21 cellular contexts compared by ENCODE assay signal in the genomic region with DNA sequence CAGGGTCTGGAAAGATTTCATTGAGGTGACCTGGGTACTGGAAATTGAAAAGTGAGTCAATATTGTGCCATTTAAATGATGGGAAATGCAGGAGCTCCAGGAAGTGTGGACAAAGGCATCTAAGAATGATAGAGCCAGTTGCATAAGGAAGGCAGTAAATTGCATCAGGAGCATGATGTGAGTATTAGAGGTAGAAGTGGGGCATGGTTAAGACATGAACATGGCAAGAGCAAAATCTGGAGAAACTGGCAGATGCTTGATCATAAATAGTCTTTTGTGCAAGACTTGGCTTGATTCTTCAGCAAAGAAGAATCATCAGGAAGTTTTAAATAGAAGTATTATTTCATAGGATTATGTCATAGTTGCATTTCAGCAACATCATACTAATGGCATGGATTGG.
A peak's percentile ranks its signal among the peaks of the same experiment; 100 is the strongest.
DNase-seq lines count a peak whose midpoint lies in the region; ATAC-seq and TF ChIP-seq lines count a peak whose summit lies in the region.
"Had no signal": no experiment of that assay in that cellular context is flagged by ENCODE, and none has a peak within 500 bp of the region (broad histone marks: within the 10 kb centered on the region; RNA-seq: fewer than 3 reads in every experiment).

No MANE protein-coding gene starts in this region.

- H3K27me3 ChIP-seq in mammary epithelial cell (ENCODE audit: insufficient read depth, low read length), result no peaks in the 10 kb centered on the region
- no peaks in the 10 kb centered on the region for H3K27me3 ChIP-seq in naive thymus-derived CD4-positive, alpha-beta T cell (ENCODE audit: control insufficient read depth in 2 of 2, insufficient read depth in 2 of 2, low read length in 2 of 2)

- ATAC-seq in naive thymus-derived CD4-positive, alpha-beta T cell, result no peak
- ATAC-seq: Panc1 had no signal

- H3K79me2 ChIP-seq in mammary epithelial cell (ENCODE audit: insufficient read depth, low read length), result no peaks in the 10 kb centered on the region

- H4K20me1 ChIP-seq in mammary epithelial cell (ENCODE audit: insufficient read depth, low read length), result no peaks in the 10 kb centered on the region

- H3K4me3 Mint-ChIP-seq in MCF 10A (ENCODE audit: unreplicated experiment), result no peak overlapping the region
- no peak overlapping the region for H3K4me3 Mint-ChIP-seq in naive thymus-derived CD4-positive, alpha-beta T cell

- no peak overlapping the region for H3K27ac Mint-ChIP-seq in MCF 10A (ENCODE audit: low read depth, unreplicated experiment)
- no peak overlapping the region for H3K27ac Mint-ChIP-seq in naive thymus-derived CD4-positive, alpha-beta T cell

- no peaks in the 10 kb centered on the region for H3K36me3 Mint-ChIP-seq in MCF 10A (ENCODE audit: insufficient read depth, unreplicated experiment)
- H3K36me3 Mint-ChIP-seq in naive thymus-derived CD4-positive, alpha-beta T cell, result peaks cover 0 to 5% (median 0%) of the 10 kb centered on the region in 5 donors

- H3K27me3 Mint-ChIP-seq in MCF 10A (ENCODE audit: insufficient read depth, unreplicated experiment), result no peaks in the 10 kb centered on the region
- peaks cover 0 to 26% (median 14%) of the 10 kb centered on the region in 5 donors for H3K27me3 Mint-ChIP-seq in naive thymus-derived CD4-positive, alpha-beta T cell

- no peak overlapping the region for H3K9ac ChIP-seq in mammary epithelial cell (ENCODE audit: insufficient read depth, low read length)

- dilution Hi-C loops in mammary epithelial cell (cut with HindIII; ENCODE audit: low sequenced_read_pairs), result no loop called here

- H3K4me1 Mint-ChIP-seq in MCF 10A (ENCODE audit: insufficient read depth, unreplicated experiment), result no peaks in the 10 kb centered on the region
- H3K4me1 Mint-ChIP-seq in naive thymus-derived CD4-positive, alpha-beta T cell, result no peaks in the 10 kb centered on the region

- H3K9me3 ChIP-seq in mammary epithelial cell (replicated peaks; ENCODE audit: insufficient read depth, low read length), result no peaks in the 10 kb centered on the region
- H3K9me3 ChIP-seq in naive thymus-derived CD4-positive, alpha-beta T cell (ENCODE audit: control insufficient read depth in 2 of 3, low read length in 3 of 3), result no peaks in the 10 kb centered on the region

- H3K4me2 ChIP-seq in mammary epithelial cell (ENCODE audit: insufficient read depth, low read depth, low read length), result no peak overlapping the region

- no peaks in the 10 kb centered on the region for H3K4me1 ChIP-seq in mammary epithelial cell (ENCODE audit: insufficient read depth, low read length)
- H3K4me1 ChIP-seq in naive thymus-derived CD4-positive, alpha-beta T cell (ENCODE audit: control insufficient read depth in 2 of 2, insufficient read depth in 2 of 2, low read length in 2 of 2), result no peaks in the 10 kb centered on the region

- CTCF ChIA-PET in mammary epithelial cell (lab: Charles Lee; ENCODE audit: low non-redundant PET), result no interaction called here
- CTCF ChIA-PET in MCF 10A (lab: Yijun Ruan, JAX), result interaction anchor here (0.7 kb wide), 1 partner anchor 237 kb away, joined by 3 read pairs; no protein-coding TSS in a partner anchor
- CTCF ChIA-PET in naive thymus-derived CD4-positive, alpha-beta T cell (lab: Charles Lee), result no interaction called here

- POLR2A ChIA-PET in MCF 10A (lab: Yijun Ruan, JAX), result no interaction called here
- POLR2A ChIA-PET in naive thymus-derived CD4-positive, alpha-beta T cell (lab: Charles Lee), result no interaction called here

- no peaks in the 10 kb centered on the region for H3K9me3 Mint-ChIP-seq in MCF 10A (ENCODE audit: unreplicated experiment)
- peaks cover 0 to 12% (median 2%) of the 10 kb centered on the region in 11 donors for H3K9me3 Mint-ChIP-seq in naive thymus-derived CD4-positive, alpha-beta T cell

- in situ Hi-C loops in mammary epithelial cell (cut with MboI; ENCODE audit: low sequenced_read_pairs in 2 of 2), result no loop called here

- TF ChIP-seq CTCF in mammary epithelial cell (conservative IDR thresholded peaks at IDR 0.05 in 1 of 2, IDR thresholded peaks at IDR 0.05 in 1 of 2; ENCODE audit: extremely low read depth in 1 of 2, insufficient read depth in 1 of 2, low read depth in 1 of 2, low read length in 2 of 2) (no peak), MCF 10A (IDR thresholded peaks at IDR 0.05; ENCODE audit: unreplicated experiment) (no peak), epithelial cell of esophagus (IDR thresholded peaks at IDR 0.05; ENCODE audit: insufficient read depth, low read depth, low read length, missing control alignments) (no peak)

- H2AFZ ChIP-seq in mammary epithelial cell (ENCODE audit: low read depth, low read length), result no peak overlapping the region

- DNase-seq in mammary epithelial cell (peak; percentile 19), MCF 10A (ENCODE audit: unreplicated experiment) (no peak), NCI-H69 (lab: John Stamatoyannopoulos, UW) (peak; percentile 15), epithelial cell of esophagus (ENCODE audit: low read depth) (peak; percentile 58), anterior cingulate cortex (lab: John Stamatoyannopoulos, UW) (no peak), cardiac septum (ENCODE audit: low spot score) (no peak)
- no peak for DNase-seq in naive thymus-derived CD4-positive, alpha-beta T cell
- DNase-seq: 8988T, ACHN, DMS153, DND-41, H7, IMR-90, KG1, MM.1S, NCI-H1105 treated with DMSO at 0.1 percent for 48 hours, NCI-H2029, NCI-H526 treated with DMSO at 0.1 percent for 48 hours, SHP77 had no signal

- H3K27ac ChIP-seq in mammary epithelial cell (ENCODE audit: insufficient read depth, low read depth, low read length), result no peak overlapping the region
- no peak overlapping the region for H3K27ac ChIP-seq in naive thymus-derived CD4-positive, alpha-beta T cell (ENCODE audit: low read depth, low read length)
- H3K27ac ChIP-seq: RWPE1 had no signal

- BruUV-seq in mammary epithelial cell (replicated peaks; lab: Mats Ljungman, UMichigan) (no TSS peak), MCF 10A (replicated peaks; lab: Mats Ljungman, UMichigan) (no TSS peak)

- no peaks in the 10 kb centered on the region for H3K36me3 ChIP-seq in mammary epithelial cell (ENCODE audit: insufficient read depth, low read length)
- H3K36me3 ChIP-seq in naive thymus-derived CD4-positive, alpha-beta T cell (ENCODE audit: control insufficient read depth in 2 of 3, insufficient read depth in 3 of 3, low read length in 3 of 3), result no peaks in the 10 kb centered on the region

- intact Hi-C loops in mammary epithelial cell (cut with micrococcal nuclease), result no loop called here
- intact Hi-C loops in MCF 10A (cut with micrococcal nuclease), result no loop called here
- intact Hi-C loops in cardiac septum (cut with DNase I), result no loop called here
- intact Hi-C loops in naive thymus-derived CD4-positive, alpha-beta T cell (cut with micrococcal nuclease), result no loop called here

- H3K4me3 ChIP-seq in mammary epithelial cell (replicated peaks in 1 of 3; ENCODE audit: insufficient read depth in 1 of 3, low read depth in 2 of 3, low read length in 3 of 3) (no peak overlapping the region), epithelial cell of esophagus (ENCODE audit: low read length) (no peak overlapping the region)
- H3K4me3 ChIP-seq in naive thymus-derived CD4-positive, alpha-beta T cell (ENCODE audit: low read length), result no peak overlapping the region

Comparison
In these comparisons a context has a peak if more than half of its experiments do, and no peak if none do; other contexts are left out.
1. DNase-seq: peak in mammary epithelial cell (single experiment), NCI-H69 (single experiment) and epithelial cell of esophagus (single experiment); none in MCF 10A (single experiment), anterior cingulate cortex (0 of 58), cardiac septum (single experiment) and naive thymus-derived CD4-positive, alpha-beta T cell (0 of 9).